Comparison of ENCODE assay signal across 8 cellular contexts in the genomic region with DNA sequence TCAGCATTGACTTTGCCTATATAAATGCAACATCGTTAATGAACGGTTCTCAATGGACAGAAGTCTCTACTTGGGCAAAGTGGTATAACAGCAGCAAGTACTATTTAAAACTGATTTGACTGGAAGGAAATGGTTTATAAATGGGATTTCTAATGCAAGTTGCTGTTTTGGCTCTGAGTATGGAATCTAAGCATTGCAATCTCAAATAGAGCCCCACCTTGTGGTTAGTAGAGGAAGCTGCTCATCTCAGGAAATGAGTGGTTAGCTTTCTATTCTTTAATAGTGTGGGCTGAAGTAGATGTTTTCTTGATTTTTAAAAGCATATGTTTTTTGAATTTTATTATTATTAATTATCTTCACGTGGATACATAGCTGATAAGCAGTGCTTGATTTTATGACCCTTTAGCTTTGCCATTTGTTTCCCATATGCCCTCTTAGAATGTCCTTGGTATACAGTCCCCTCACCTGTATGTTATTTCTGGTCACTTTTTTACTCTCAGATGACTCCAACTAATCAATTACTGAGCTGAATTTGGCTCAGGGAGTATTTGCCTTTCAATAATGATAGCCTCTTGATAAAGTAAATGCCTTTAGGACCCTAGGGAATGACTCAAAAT.
A peak's percentile ranks its signal among the peaks of the same experiment; 100 is the strongest.
DNase-seq lines count a peak whose midpoint lies in the region; TF ChIP-seq lines count a peak whose summit lies in the region.

No MANE protein-coding gene starts in this region.

- H3K4me1 ChIP-seq in GM23248 (ENCODE audit: insufficient read depth): peaks cover 11% of the 10 kb centered on the region

- WGBS in GM23248 (ENCODE audit: low coverage in 1 of 2, low lambda C conversion rate in 2 of 2, missing lambda C conversion rate in 2 of 2), 2 experiments: 35% methylated on average over 3 of the region's 3 CpGs

- H3K36me3 ChIP-seq in GM23248 (ENCODE audit: low read depth): no peaks in the 10 kb centered on the region

- H2AFZ ChIP-seq in GM23248: no peak overlapping the region

- H3F3A ChIP-seq in GM23248 (ENCODE audit: insufficient read depth): peaks cover 14% of the 10 kb centered on the region; the same call in 1 of the 2 replicates

- H3K4me3 ChIP-seq in GM23248 (no peak overlapping the region), fibroblast of the aortic adventitia (ENCODE audit: low read depth, low read length) (no peak overlapping the region)
- H3K4me3 ChIP-seq in Jurkat, Clone E6-1 (ENCODE audit: low read length): no peak overlapping the region

- H3K27ac ChIP-seq in GM23248: no peak overlapping the region

- no peak overlapping the region for H3K4me2 ChIP-seq in GM23248 (ENCODE audit: unreplicated experiment)

- H3K9me3 ChIP-seq in GM23248 (ENCODE audit: low read depth): no peaks in the 10 kb centered on the region

- no peaks in the 10 kb centered on the region for H3K9me2 ChIP-seq in GM23248 (ENCODE audit: insufficient read depth)

- in situ Hi-C loops in GM23248 (cut with MboI): no loop called here

- peak; percentile 91 for TF ChIP-seq CTCF in fibroblast of the aortic adventitia (IDR thresholded peaks at IDR 0.05; ENCODE audit: insufficient read depth, low read length)

- no peaks in the 10 kb centered on the region for H4K20me1 ChIP-seq in GM23248 (ENCODE audit: insufficient read depth)

- H3K27me3 ChIP-seq in GM23248 (replicated peaks; ENCODE audit: insufficient read depth): no peaks in the 10 kb centered on the region

- H3K79me2 ChIP-seq in GM23248 (ENCODE audit: insufficient read depth): no peaks in the 10 kb centered on the region

- peak; percentile 24 for DNase-seq in 8988T
- DNase-seq in GM03348 (ENCODE audit: low spot score): peak; percentile 71
- peak; percentile 78 for DNase-seq in GM23248
- peak; percentile 41 for DNase-seq in Jurkat, Clone E6-1 (ENCODE audit: low read depth, low spot score)
- peak; percentile 47 for DNase-seq in SKM-1 (lab: John Stamatoyannopoulos, UW; ENCODE audit: unreplicated experiment)
- DNase-seq in fibroblast of the aortic adventitia (ENCODE audit: low read depth): peak; percentile 71
- peak; percentile 15 for DNase-seq in retina
- no peak for DNase-seq in NK-92 treated with Interleukin-12 subunit alpha and Interleukin-12 subunit beta, amount 100 ng/mL, for 24 hours (lab: John Stamatoyannopoulos, UW)

- no peak overlapping the region for H3K9ac ChIP-seq in GM23248
